1 cellular context compared by ENCODE assay signal in the genomic region with DNA sequence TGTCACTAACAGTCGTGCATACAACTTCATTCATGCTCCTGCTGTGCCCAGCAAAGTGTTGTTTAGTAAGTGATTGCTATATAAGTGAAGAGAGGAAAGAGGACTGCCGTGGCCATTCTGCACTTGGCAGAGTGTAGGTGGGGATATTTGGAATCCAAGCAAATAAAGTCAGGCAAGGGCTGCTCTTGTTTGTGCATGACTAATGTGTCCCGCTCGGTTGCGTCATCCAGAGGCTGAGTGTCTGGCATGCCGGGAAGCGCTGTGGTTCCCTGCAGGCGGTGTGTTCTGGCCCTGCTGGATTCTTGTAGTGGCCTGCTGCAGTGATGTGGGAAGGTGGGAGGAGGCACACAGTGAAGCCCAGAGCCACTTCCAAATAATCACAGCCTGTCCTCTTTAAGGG.
TF ChIP-seq lines count a peak whose summit lies in the region.

No MANE protein-coding gene starts in this region.

TF ChIP-seq in HepG2, 621 proteins besides CTCF, POLR2A, EP300 and RAD21 (continued from another document and continues in another):
- TF ChIP-seq MXI1 (IDR thresholded peaks at IDR 0.05; ENCODE audit: borderline replicate concordance, low read depth, low read length) = peak; percentile 78; the same call in 1 of the 3 replicates
- TF ChIP-seq TBX3 (IDR thresholded peaks at IDR 0.05; ENCODE audit: borderline replicate concordance) = 0 out of 2 replicates have a peak, but pooled peaks have one; percentile 8
- no peak for TF ChIP-seq AHR (CRISPR knock-in tag; IDR thresholded peaks at IDR 0.05)
- no peak for TF ChIP-seq KLF11 (CRISPR knock-in tag; IDR thresholded peaks at IDR 0.05)
- no peak for TF ChIP-seq SP140L (CRISPR knock-in tag; IDR thresholded peaks at IDR 0.05; ENCODE audit: borderline replicate concordance)
- peak; percentile 70 for TF ChIP-seq KMT2B (CRISPR knock-in tag; IDR thresholded peaks at IDR 0.05)
- TF ChIP-seq ZNF274 (CRISPR knock-in tag; IDR thresholded peaks at IDR 0.05) = no peak
- TF ChIP-seq ZSCAN12 (CRISPR knock-in tag; IDR thresholded peaks at IDR 0.05) = no peak
- TF ChIP-seq, protein P1, sequence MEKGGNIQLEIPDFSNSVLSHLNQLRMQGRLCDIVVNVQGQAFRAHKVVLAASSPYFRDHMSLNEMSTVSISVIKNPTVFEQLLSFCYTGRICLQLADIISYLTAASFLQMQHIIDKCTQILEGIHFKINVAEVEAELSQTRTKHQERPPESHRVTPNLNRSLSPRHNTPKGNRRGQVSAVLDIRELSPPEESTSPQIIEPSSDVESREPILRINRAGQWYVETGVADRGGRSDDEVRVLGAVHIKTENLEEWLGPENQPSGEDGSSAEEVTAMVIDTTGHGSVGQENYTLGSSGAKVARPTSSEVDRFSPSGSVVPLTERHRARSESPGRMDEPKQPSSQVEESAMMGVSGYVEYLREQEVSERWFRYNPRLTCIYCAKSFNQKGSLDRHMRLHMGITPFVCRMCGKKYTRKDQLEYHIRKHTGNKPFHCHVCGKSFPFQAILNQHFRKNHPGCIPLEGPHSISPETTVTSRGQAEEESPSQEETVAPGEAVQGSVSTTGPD (CRISPR knock-in tag; IDR thresholded peaks at IDR 0.05) = no peak
- TF ChIP-seq MYNN (CRISPR knock-in tag; IDR thresholded peaks at IDR 0.05; ENCODE audit: low read depth) = no peak
- TF ChIP-seq, protein P2, sequence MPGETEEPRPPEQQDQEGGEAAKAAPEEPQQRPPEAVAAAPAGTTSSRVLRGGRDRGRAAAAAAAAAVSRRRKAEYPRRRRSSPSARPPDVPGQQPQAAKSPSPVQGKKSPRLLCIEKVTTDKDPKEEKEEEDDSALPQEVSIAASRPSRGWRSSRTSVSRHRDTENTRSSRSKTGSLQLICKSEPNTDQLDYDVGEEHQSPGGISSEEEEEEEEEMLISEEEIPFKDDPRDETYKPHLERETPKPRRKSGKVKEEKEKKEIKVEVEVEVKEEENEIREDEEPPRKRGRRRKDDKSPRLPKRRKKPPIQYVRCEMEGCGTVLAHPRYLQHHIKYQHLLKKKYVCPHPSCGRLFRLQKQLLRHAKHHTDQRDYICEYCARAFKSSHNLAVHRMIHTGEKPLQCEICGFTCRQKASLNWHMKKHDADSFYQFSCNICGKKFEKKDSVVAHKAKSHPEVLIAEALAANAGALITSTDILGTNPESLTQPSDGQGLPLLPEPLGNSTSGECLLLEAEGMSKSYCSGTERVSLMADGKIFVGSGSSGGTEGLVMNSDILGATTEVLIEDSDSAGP (CRISPR knock-in tag; IDR thresholded peaks at IDR 0.05; ENCODE audit: borderline replicate concordance) = peak; percentile 41; the same call in 1 of the 2 replicates
- TF ChIP-seq, protein P3, sequence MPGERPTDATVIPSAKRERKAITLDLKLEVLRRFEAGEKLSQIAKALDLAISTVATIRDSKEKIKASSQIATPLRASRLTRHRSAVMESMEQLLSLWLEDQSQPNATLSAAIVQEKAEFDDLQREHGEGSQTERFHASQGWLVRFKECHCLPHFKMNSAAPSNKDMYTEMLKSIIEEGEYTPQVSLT (CRISPR knock-in tag; IDR thresholded peaks at IDR 0.05; ENCODE audit: borderline replicate concordance, low read depth) = no peak
- TF ChIP-seq, protein P4, sequence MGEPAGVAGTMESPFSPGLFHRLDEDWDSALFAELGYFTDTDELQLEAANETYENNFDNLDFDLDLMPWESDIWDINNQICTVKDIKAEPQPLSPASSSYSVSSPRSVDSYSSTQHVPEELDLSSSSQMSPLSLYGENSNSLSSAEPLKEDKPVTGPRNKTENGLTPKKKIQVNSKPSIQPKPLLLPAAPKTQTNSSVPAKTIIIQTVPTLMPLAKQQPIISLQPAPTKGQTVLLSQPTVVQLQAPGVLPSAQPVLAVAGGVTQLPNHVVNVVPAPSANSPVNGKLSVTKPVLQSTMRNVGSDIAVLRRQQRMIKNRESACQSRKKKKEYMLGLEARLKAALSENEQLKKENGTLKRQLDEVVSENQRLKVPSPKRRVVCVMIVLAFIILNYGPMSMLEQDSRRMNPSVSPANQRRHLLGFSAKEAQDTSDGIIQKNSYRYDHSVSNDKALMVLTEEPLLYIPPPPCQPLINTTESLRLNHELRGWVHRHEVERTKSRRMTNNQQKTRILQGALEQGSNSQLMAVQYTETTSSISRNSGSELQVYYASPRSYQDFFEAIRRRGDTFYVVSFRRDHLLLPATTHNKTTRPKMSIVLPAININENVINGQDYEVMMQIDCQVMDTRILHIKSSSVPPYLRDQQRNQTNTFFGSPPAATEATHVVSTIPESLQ (CRISPR knock-in tag; conservative IDR thresholded peaks at IDR 0.05) = no peak
- TF ChIP-seq, protein P5, sequence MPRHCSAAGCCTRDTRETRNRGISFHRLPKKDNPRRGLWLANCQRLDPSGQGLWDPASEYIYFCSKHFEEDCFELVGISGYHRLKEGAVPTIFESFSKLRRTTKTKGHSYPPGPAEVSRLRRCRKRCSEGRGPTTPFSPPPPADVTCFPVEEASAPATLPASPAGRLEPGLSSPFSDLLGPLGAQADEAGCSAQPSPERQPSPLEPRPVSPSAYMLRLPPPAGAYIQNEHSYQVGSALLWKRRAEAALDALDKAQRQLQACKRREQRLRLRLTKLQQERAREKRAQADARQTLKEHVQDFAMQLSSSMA (CRISPR knock-in tag; IDR thresholded peaks at IDR 0.05) = no peak
- TF ChIP-seq, protein P6, sequence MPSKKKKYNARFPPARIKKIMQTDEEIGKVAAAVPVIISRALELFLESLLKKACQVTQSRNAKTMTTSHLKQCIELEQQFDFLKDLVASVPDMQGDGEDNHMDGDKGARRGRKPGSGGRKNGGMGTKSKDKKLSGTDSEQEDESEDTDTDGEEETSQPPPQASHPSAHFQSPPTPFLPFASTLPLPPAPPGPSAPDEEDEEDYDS (CRISPR knock-in tag; IDR thresholded peaks at IDR 0.05) = peak; percentile 26; the same call in 1 of the 2 replicates
- TF ChIP-seq ZFP36 (IDR thresholded peaks at IDR 0.05; ENCODE audit: borderline replicate concordance, low read depth, low read length, partially characterized antibody) = no peak
- TF ChIP-seq MTF2 (CRISPR knock-in tag; IDR thresholded peaks at IDR 0.05; ENCODE audit: borderline replicate concordance) = no peak
- no peak for TF ChIP-seq ZKSCAN1 (IDR thresholded peaks at IDR 0.05; ENCODE audit: low read length)
- TF ChIP-seq, protein P7, sequence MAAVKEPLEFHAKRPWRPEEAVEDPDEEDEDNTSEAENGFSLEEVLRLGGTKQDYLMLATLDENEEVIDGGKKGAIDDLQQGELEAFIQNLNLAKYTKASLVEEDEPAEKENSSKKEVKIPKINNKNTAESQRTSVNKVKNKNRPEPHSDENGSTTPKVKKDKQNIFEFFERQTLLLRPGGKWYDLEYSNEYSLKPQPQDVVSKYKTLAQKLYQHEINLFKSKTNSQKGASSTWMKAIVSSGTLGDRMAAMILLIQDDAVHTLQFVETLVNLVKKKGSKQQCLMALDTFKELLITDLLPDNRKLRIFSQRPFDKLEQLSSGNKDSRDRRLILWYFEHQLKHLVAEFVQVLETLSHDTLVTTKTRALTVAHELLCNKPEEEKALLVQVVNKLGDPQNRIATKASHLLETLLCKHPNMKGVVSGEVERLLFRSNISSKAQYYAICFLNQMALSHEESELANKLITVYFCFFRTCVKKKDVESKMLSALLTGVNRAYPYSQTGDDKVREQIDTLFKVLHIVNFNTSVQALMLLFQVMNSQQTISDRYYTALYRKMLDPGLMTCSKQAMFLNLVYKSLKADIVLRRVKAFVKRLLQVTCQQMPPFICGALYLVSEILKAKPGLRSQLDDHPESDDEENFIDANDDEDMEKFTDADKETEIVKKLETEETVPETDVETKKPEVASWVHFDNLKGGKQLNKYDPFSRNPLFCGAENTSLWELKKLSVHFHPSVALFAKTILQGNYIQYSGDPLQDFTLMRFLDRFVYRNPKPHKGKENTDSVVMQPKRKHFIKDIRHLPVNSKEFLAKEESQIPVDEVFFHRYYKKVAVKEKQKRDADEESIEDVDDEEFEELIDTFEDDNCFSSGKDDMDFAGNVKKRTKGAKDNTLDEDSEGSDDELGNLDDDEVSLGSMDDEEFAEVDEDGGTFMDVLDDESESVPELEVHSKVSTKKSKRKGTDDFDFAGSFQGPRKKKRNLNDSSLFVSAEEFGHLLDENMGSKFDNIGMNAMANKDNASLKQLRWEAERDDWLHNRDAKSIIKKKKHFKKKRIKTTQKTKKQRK (IDR thresholded peaks at IDR 0.05; ENCODE audit: low read length) = no peak
- TF ChIP-seq STAG1 (CRISPR knock-in tag; IDR thresholded peaks at IDR 0.05) = no peak
- no peak for TF ChIP-seq TBP (CRISPR knock-in tag; IDR thresholded peaks at IDR 0.05)
- TF ChIP-seq, protein P8, sequence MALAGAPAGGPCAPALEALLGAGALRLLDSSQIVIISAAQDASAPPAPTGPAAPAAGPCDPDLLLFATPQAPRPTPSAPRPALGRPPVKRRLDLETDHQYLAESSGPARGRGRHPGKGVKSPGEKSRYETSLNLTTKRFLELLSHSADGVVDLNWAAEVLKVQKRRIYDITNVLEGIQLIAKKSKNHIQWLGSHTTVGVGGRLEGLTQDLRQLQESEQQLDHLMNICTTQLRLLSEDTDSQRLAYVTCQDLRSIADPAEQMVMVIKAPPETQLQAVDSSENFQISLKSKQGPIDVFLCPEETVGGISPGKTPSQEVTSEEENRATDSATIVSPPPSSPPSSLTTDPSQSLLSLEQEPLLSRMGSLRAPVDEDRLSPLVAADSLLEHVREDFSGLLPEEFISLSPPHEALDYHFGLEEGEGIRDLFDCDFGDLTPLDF (CRISPR knock-in tag; IDR thresholded peaks at IDR 0.05) = no peak
- peak in 1 of 2 experiments; percentile 71; a peak in 1 of 4 replicates for TF ChIP-seq KLF16 (CRISPR knock-in tag; IDR thresholded peaks at IDR 0.05)
- no peak for TF ChIP-seq HNRNPK (IDR thresholded peaks at IDR 0.05; ENCODE audit: low read depth, low read length, poor library complexity, severe bottlenecking)
- no peak for TF ChIP-seq ZKSCAN5 (CRISPR knock-in tag; IDR thresholded peaks at IDR 0.05)
- peak; percentile 93 for TF ChIP-seq FOSL1 (CRISPR knock-in tag; IDR thresholded peaks at IDR 0.05; ENCODE audit: borderline replicate concordance)
- peak; percentile 91 for TF ChIP-seq JUNB (CRISPR knock-in tag; IDR thresholded peaks at IDR 0.05; ENCODE audit: borderline replicate concordance)
- no peak for TF ChIP-seq SETDB1 (CRISPR knock-in tag; IDR thresholded peaks at IDR 0.05; ENCODE audit: borderline replicate concordance)
- TF ChIP-seq PHF20 (CRISPR knock-in tag; IDR thresholded peaks at IDR 0.05) = no peak
- TF ChIP-seq XBP1 (CRISPR knock-in tag; IDR thresholded peaks at IDR 0.05) = no peak
- TF ChIP-seq PHF21A (CRISPR knock-in tag; IDR thresholded peaks at IDR 0.05) = peak; percentile 63
- peak; percentile 93 for TF ChIP-seq TEAD3 (CRISPR knock-in tag; optimal IDR thresholded peaks at IDR 0.05; ENCODE audit: borderline replicate concordance)
- no peak for TF ChIP-seq ZNF282 (IDR thresholded peaks at IDR 0.05; ENCODE audit: partially characterized antibody)
- peak; percentile 64; the same call in 1 of the 2 replicates for TF ChIP-seq DMAP1 (CRISPR knock-in tag; IDR thresholded peaks at IDR 0.05)
- TF ChIP-seq ARNT (IDR thresholded peaks at IDR 0.05) = no peak
- no peak for TF ChIP-seq CHD4 (IDR thresholded peaks at IDR 0.05; ENCODE audit: borderline replicate concordance, low read length)
- TF ChIP-seq, protein P9, sequence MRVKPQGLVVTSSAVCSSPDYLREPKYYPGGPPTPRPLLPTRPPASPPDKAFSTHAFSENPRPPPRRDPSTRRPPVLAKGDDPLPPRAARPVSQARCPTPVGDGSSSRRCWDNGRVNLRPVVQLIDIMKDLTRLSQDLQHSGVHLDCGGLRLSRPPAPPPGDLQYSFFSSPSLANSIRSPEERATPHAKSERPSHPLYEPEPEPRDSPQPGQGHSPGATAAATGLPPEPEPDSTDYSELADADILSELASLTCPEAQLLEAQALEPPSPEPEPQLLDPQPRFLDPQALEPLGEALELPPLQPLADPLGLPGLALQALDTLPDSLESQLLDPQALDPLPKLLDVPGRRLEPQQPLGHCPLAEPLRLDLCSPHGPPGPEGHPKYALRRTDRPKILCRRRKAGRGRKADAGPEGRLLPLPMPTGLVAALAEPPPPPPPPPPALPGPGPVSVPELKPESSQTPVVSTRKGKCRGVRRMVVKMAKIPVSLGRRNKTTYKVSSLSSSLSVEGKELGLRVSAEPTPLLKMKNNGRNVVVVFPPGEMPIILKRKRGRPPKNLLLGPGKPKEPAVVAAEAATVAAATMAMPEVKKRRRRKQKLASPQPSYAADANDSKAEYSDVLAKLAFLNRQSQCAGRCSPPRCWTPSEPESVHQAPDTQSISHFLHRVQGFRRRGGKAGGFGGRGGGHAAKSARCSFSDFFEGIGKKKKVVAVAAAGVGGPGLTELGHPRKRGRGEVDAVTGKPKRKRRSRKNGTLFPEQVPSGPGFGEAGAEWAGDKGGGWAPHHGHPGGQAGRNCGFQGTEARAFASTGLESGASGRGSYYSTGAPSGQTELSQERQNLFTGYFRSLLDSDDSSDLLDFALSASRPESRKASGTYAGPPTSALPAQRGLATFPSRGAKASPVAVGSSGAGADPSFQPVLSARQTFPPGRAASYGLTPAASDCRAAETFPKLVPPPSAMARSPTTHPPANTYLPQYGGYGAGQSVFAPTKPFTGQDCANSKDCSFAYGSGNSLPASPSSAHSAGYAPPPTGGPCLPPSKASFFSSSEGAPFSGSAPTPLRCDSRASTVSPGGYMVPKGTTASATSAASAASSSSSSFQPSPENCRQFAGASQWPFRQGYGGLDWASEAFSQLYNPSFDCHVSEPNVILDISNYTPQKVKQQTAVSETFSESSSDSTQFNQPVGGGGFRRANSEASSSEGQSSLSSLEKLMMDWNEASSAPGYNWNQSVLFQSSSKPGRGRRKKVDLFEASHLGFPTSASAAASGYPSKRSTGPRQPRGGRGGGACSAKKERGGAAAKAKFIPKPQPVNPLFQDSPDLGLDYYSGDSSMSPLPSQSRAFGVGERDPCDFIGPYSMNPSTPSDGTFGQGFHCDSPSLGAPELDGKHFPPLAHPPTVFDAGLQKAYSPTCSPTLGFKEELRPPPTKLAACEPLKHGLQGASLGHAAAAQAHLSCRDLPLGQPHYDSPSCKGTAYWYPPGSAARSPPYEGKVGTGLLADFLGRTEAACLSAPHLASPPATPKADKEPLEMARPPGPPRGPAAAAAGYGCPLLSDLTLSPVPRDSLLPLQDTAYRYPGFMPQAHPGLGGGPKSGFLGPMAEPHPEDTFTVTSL (CRISPR knock-in tag; IDR thresholded peaks at IDR 0.05; ENCODE audit: borderline replicate concordance) = peak; percentile 82; the same call in 1 of the 2 replicates
- TF ChIP-seq ZZZ3 (CRISPR knock-in tag; IDR thresholded peaks at IDR 0.05; ENCODE audit: borderline replicate concordance) = no peak
- TF ChIP-seq, protein P10, sequence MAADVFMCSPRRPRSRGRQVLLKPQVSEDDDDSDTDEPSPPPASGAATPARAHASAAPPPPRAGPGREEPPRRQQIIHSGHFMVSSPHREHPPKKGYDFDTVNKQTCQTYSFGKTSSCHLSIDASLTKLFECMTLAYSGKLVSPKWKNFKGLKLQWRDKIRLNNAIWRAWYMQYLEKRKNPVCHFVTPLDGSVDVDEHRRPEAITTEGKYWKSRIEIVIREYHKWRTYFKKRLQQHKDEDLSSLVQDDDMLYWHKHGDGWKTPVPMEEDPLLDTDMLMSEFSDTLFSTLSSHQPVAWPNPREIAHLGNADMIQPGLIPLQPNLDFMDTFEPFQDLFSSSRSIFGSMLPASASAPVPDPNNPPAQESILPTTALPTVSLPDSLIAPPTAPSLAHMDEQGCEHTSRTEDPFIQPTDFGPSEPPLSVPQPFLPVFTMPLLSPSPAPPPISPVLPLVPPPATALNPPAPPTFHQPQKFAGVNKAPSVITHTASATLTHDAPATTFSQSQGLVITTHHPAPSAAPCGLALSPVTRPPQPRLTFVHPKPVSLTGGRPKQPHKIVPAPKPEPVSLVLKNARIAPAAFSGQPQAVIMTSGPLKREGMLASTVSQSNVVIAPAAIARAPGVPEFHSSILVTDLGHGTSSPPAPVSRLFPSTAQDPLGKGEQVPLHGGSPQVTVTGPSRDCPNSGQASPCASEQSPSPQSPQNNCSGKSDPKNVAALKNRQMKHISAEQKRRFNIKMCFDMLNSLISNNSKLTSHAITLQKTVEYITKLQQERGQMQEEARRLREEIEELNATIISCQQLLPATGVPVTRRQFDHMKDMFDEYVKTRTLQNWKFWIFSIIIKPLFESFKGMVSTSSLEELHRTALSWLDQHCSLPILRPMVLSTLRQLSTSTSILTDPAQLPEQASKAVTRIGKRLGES (CRISPR knock-in tag; IDR thresholded peaks at IDR 0.05; ENCODE audit: borderline replicate concordance) = peak; percentile 59; the same call in 1 of the 2 replicates
